ENCODE assay signal across 8 cellular contexts in the genomic region with DNA sequence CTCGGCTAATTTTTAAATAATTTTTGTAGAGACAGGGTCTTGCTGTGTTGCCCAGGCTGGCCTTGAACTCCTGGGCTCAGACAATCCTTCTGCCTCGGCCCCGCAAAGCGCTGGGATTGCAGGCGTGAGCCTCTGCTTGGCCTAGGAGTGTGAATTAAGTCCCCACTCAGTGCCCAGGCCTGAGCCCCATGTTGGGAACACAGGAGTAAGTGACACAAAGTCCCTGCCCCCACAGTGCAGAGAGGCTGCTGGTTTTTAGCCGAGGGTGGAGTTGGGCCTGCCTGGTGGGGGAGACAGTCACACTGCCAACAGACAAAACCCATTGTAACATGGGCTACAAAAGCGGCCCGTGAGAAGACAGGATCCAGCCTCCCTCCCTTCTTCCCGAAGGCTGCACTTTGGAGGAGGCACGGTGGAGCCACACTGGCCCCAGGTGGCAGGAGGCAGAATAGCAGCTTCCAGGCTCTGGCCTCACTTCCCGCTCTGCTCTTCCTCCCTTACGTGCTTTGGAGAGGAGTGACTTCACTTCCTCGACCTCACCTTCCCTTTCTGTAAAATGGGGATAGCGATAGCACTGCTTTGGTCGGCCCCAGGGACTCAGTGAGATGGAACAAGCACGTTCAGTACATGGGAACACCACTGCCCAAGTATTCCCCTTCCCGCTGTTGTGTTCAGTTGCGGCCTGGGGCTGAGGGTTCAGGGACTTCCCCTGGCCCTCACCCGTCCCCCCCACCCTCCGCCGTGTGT. TPM values are rescaled to one million over a fixed set of nuclear protein-coding genes. Genes with fewer than 3 reads are reported as not detected.
DNase-seq lines count a peak whose midpoint lies in the region; ATAC-seq and TF ChIP-seq lines count a peak whose summit lies in the region.

No MANE protein-coding gene starts in this region.

- CTCF ChIA-PET in RWPE1 (lab: Yijun Ruan, JAX), result interaction anchor here (0.5 to 3.0 kb wide), 18 partner anchors 9 to 283 kb away, joined by 3 to 13 read pairs (median 3); a partner anchor contains a TSS

- H2BK12ac ChIP-seq in neuronal stem cell (ENCODE audit: low read length), result no peak overlapping the region

- no peak overlapping the region for H4K91ac ChIP-seq in neuronal stem cell (ENCODE audit: low read depth, low read length, poor library complexity)

- no peaks in the 10 kb centered on the region for H3K79me2 ChIP-seq in KMS-11 (ENCODE audit: insufficient read depth, low read depth)

- H2BK120ac ChIP-seq in neuronal stem cell (ENCODE audit: low read depth, low read length), result no peak overlapping the region

- no peak overlapping the region for H3K14ac ChIP-seq in neuronal stem cell (ENCODE audit: low read length)

- H3K9ac ChIP-seq in KMS-11, result no peak overlapping the region
- H3K9ac ChIP-seq in neuronal stem cell (ENCODE audit: low read depth, low read length, poor library complexity), result no peak overlapping the region

- no peak overlapping the region for H3K4me3 ChIP-seq in KMS-11 (IDR thresholded peaks at IDR 0.05; ENCODE audit: insufficient read depth, low read depth, low read length)
- H3K4me3 ChIP-seq in neuronal stem cell (ENCODE audit: low read length in 2 of 2), result no peak overlapping the region
- no peak overlapping the region for H3K4me3 ChIP-seq in thyroid gland (replicated peaks in 1 of 3)

- intact Hi-C loops in thyroid gland (cut with DNase I), result loop anchor here (2.0 to 5.0 kb wide), 2 partner anchors 96 to 261 kb away; no protein-coding TSS in a partner anchor

- no peak for TF ChIP-seq POLR2A in thyroid gland (IDR thresholded peaks at IDR 0.05)

- peak overlapping the region; percentile 91 for H3K18ac ChIP-seq in neuronal stem cell (ENCODE audit: low read length)

- H3K9me3 ChIP-seq in neuronal stem cell (replicated peaks in 1 of 2; ENCODE audit: control insufficient read depth in 2 of 2, insufficient read depth in 1 of 2, low read depth in 1 of 2, low read length in 2 of 2) (no peaks in the 10 kb centered on the region), thyroid gland (no peaks in the 10 kb centered on the region)

- H3K4ac ChIP-seq in neuronal stem cell (ENCODE audit: low read length), result no peak overlapping the region

- H2AFZ ChIP-seq in KMS-11 (ENCODE audit: low read depth), result no peak overlapping the region
- peak overlapping the region; percentile 65 for H2AFZ ChIP-seq in neuronal stem cell (ENCODE audit: low read length)

- H3K36me3 ChIP-seq in KMS-11 (ENCODE audit: insufficient read depth) (no peaks in the 10 kb centered on the region), neuronal stem cell (replicated peaks in 1 of 2; ENCODE audit: control insufficient read depth in 2 of 2, insufficient read depth in 2 of 2, low read length in 2 of 2) (peaks cover 29 to 51% of the 10 kb centered on the region in 2 donors), thyroid gland (peaks cover 25 to 31% of the 10 kb centered on the region in 2 donors)

- H3K4me2 ChIP-seq in KMS-11 (no peak overlapping the region), neuronal stem cell (ENCODE audit: insufficient read depth, low read length, poor library complexity, severe bottlenecking) (peak overlapping the region; percentile 14)

- H3K23ac ChIP-seq in neuronal stem cell (ENCODE audit: low read depth, low read length, poor library complexity), result peak overlapping the region; percentile 73

- H4K8ac ChIP-seq in neuronal stem cell (ENCODE audit: low read depth, low read length), result peak overlapping the region; percentile 9

- no CpG with 5 or more reads among the region's 21 CpGs for WGBS in neuronal stem cell (ENCODE audit: extremely low coverage in 2 of 2, insufficient read length in 2 of 2, insufficient replicate concordance in 1 of 2), 2 donors
- 44 to 45% methylated on average over 15 to 20 of the region's 21 CpGs for WGBS in thyroid gland, 2 donors

- peaks cover 15% of the 10 kb centered on the region for H3K79me1 ChIP-seq in neuronal stem cell (ENCODE audit: low read depth, low read length)

- no peak overlapping the region for H3K27ac ChIP-seq in KMS-11
- H3K27ac ChIP-seq in RWPE1, result peak overlapping the region; percentile 64
- peak overlapping the region; percentile 71 for H3K27ac ChIP-seq in neuronal stem cell (replicated peaks; ENCODE audit: low read length)
- peak overlapping the region in 2 of 3 donors; percentile 24 to 33 for H3K27ac ChIP-seq in thyroid gland

- H4K20me1 ChIP-seq in KMS-11 (ENCODE audit: insufficient read depth), result no peaks in the 10 kb centered on the region

- POLR2A ChIA-PET in RWPE1 (lab: Yijun Ruan, JAX; ENCODE audit: low non-redundant PET), result interaction anchor here (0.6 kb wide), 1 partner anchor 208 kb away, joined by 3 read pairs; no protein-coding TSS in a partner anchor

- H2BK5ac ChIP-seq in neuronal stem cell (ENCODE audit: low read length), result peak overlapping the region; percentile 75

- H3K4me1 ChIP-seq in KMS-11 (ENCODE audit: low read depth, poor library complexity, severe bottlenecking), result peaks cover 4% of the 10 kb centered on the region
- H3K4me1 ChIP-seq in neuronal stem cell (ENCODE audit: control insufficient read depth in 2 of 2, insufficient read depth in 1 of 2, low read depth in 1 of 2, low read length in 2 of 2), result peaks cover 0 to 2% of the 10 kb centered on the region in 2 donors
- H3K4me1 ChIP-seq in thyroid gland, result no peaks in the 10 kb centered on the region

- H2AK5ac ChIP-seq in neuronal stem cell (ENCODE audit: low read depth, low read length), result peak overlapping the region; percentile 89

- DNase-seq in DMS53 treated with DMSO at 0.1 percent for 48 hours (lab: John Stamatoyannopoulos, UW; ENCODE audit: unreplicated experiment) (peak; percentile 75), RWPE1 (ENCODE audit: low spot score) (peak; percentile 76), foreskin melanocyte (peak; percentile 76), neuronal stem cell (ENCODE audit: low spot score) (peak; percentile 80), thyroid gland (peak; percentile 60 to 65)
- peak; percentile 53 for DNase-seq in activated naive CD4-positive, alpha-beta T cell treated with Interleukin-2 at 50 U/mL for 16 hours

- peak overlapping the region; percentile 81 for H2BK15ac ChIP-seq in neuronal stem cell (ENCODE audit: low read length)

- H3K27me3 ChIP-seq in KMS-11 (ENCODE audit: insufficient read depth, low read depth) (no peaks in the 10 kb centered on the region), neuronal stem cell (ENCODE audit: control insufficient read depth in 3 of 3, insufficient read depth in 3 of 3, low read depth in 1 of 3, low read length in 3 of 3) (no peaks in the 10 kb centered on the region), thyroid gland (no peaks in the 10 kb centered on the region)

- ATAC-seq in HG03469 (IDR thresholded peaks at IDR 0.05; ENCODE audit: unreplicated experiment), result no peak

- peak; percentile 89 for TF ChIP-seq CTCF in KMS-11 (conservative IDR thresholded peaks at IDR 0.05; ENCODE audit: low read depth, low read length)
- peak; percentile 96 for TF ChIP-seq CTCF in RWPE1 (conservative IDR thresholded peaks at IDR 0.05; ENCODE audit: low read depth)
- TF ChIP-seq CTCF in thyroid gland (IDR thresholded peaks at IDR 0.05), result peak; percentile 93 to 98 (median 96)

RNA-seq across cellular contexts. Expression of a gene that starts 15.2 kb away (rescaled TPM):
- 2.5 TPM for polyA plus RNA-seq in neuronal stem cell (2013, experiment 1 of 2)
- polyA plus RNA-seq in neuronal stem cell (2013, experiment 2 of 2), result 2.3 TPM
- 10 to 100 TPM; 41.9 to 48.0 (median 44.3) TPM for total RNA-seq in thyroid gland

RNA-seq across cellular contexts. Expression of a gene that starts 47.3 kb away (rescaled TPM):
- 401 TPM for polyA plus RNA-seq in neuronal stem cell (2013, experiment 1 of 2)
- polyA plus RNA-seq in neuronal stem cell (2013, experiment 2 of 2), result 405 TPM
- 100 to 1,000 TPM; 278 to 531 (median 461) TPM for total RNA-seq in thyroid gland
